In the genomic region with DNA sequence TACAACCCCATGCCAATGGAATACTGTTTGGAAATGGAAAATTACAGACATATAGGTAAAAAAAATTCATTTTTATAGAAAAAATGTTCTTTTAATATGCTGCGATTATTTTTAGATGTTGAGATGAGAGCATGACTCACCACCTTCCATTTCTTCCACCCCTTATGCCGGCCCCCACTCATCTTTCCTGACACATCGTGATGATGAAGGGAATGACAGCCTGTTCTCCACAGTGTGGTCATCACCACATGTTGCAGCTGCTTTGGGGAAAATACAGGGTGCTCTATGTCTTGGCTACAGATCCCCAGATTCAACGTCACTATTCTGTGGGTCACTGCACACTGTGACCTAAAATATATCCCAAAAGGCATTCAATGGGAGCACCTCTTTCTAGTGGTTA, we compare ENCODE assay signal across 17 cellular contexts.
DNase-seq lines count a peak whose midpoint lies in the region; ATAC-seq, FAIRE-seq and TF ChIP-seq lines count a peak whose summit lies in the region.
"Had no signal": no experiment of that assay in that cellular context is flagged by ENCODE, and none has a peak within 500 bp of the region (broad histone marks: within the 10 kb centered on the region; RNA-seq: fewer than 3 reads in every experiment).

No MANE protein-coding gene starts in this region.

- WGBS in HepG2 (ENCODE audit: low lambda C conversion rate), result 1% methylated on average over 4 of the region's 4 CpGs
- WGBS in right lobe of liver (ENCODE audit: insufficient coverage, low coverage, low lambda C conversion rate, missing lambda C conversion rate), result 65% methylated on average over 4 of the region's 4 CpGs

- H3K27ac Mint-ChIP-seq in activated naive CD8-positive, alpha-beta T cell treated with anti-CD3 and anti-CD28 coated beads for 36 hours, result no peak overlapping the region

- no peaks in the 10 kb centered on the region for H3K27me3 Mint-ChIP-seq in activated naive CD8-positive, alpha-beta T cell treated with anti-CD3 and anti-CD28 coated beads for 36 hours

- H3K4me3 ChIP-seq in HepG2 (replicated peaks in 1 of 3; ENCODE audit: insufficient read depth in 1 of 3, low read depth in 2 of 3, low read length in 3 of 3) (no peak overlapping the region), right lobe of liver (no peak overlapping the region), fibroblast of lung (replicated peaks in 1 of 4; ENCODE audit: control extremely low read depth in 1 of 4, insufficient read depth in 1 of 4, low read depth in 3 of 4, low read length in 4 of 4) (no peak overlapping the region)
- H3K4me3 ChIP-seq: PC-9 had no signal

- H3K9me3 ChIP-seq in HepG2 (ENCODE audit: low read length) (peaks cover 58% of the 10 kb centered on the region), right lobe of liver (peaks cover 0 to under 1% (median 0%) of the 10 kb centered on the region in 4 donors), fibroblast of lung (ENCODE audit: control insufficient read depth, insufficient read depth, low read depth, low read length) (no peaks in the 10 kb centered on the region)

- H3K36me3 ChIP-seq in HepG2 (replicated peaks in 1 of 2; ENCODE audit: control insufficient read depth in 1 of 2, insufficient read depth in 2 of 2, low read length in 2 of 2), result no peaks in the 10 kb centered on the region
- no peaks in the 10 kb centered on the region for H3K36me3 ChIP-seq in right lobe of liver
- no peaks in the 10 kb centered on the region for H3K36me3 ChIP-seq in fibroblast of lung (ENCODE audit: control insufficient read depth, insufficient read depth, low read length)

- no peaks in the 10 kb centered on the region for H3K4me1 Mint-ChIP-seq in activated naive CD8-positive, alpha-beta T cell treated with anti-CD3 and anti-CD28 coated beads for 36 hours

- H3K4me3 Mint-ChIP-seq in activated naive CD8-positive, alpha-beta T cell treated with anti-CD3 and anti-CD28 coated beads for 36 hours, result no peak overlapping the region

- no peak for DNase-seq in HepG2 (ENCODE audit: low spot score)
- DNase-seq in right lobe of liver, result no peak
- DNase-seq in RPMI7951 (ENCODE audit: low read depth), result peak; percentile 76
- DNase-seq in fibroblast of lung (ENCODE audit: low read depth in 2 of 2), result peak; percentile 3 to 56
- DNase-seq in GM20000 (ENCODE audit: low spot score), result no peak
- DNase-seq in activated naive CD8-positive, alpha-beta T cell treated with anti-CD3 and anti-CD28 coated beads for 36 hours, result no peak
- DNase-seq in left ventricle myocardium superior, result no peak
- DNase-seq in HuH-7 (ENCODE audit: low spot score), result no peak
- DNase-seq: 8988T, C1 segment of cervical spinal cord, KBM-7, NCI-H1048, NCI-H1436 treated with DMSO at 0.1 percent for 48 hours, NCI-H2081, NCI-H510A treated with DMSO at 0.1 percent for 48 hours, NCI-H82, PC-9 had no signal

- H3K36me3 Mint-ChIP-seq in activated naive CD8-positive, alpha-beta T cell treated with anti-CD3 and anti-CD28 coated beads for 36 hours, result no peaks in the 10 kb centered on the region

- H3K79me2 ChIP-seq in HepG2 (ENCODE audit: insufficient read depth, low read length) (no peaks in the 10 kb centered on the region), fibroblast of lung (ENCODE audit: control insufficient read depth, insufficient read depth, low read length) (no peaks in the 10 kb centered on the region)

- FAIRE-seq in HepG2 (lab: Jason Lieb, UNC), result no peak

- no peaks in the 10 kb centered on the region for H3K4me1 ChIP-seq in HepG2 (ENCODE audit: insufficient read depth, low read length)
- H3K4me1 ChIP-seq in right lobe of liver, result no peaks in the 10 kb centered on the region
- H3K4me1 ChIP-seq in fibroblast of lung (ENCODE audit: control insufficient read depth, extremely low read depth, insufficient read depth, low read length), result no peaks in the 10 kb centered on the region

- no peak for TF ChIP-seq EP300 in HepG2 (IDR thresholded peaks at IDR 0.05; ENCODE audit: low read depth in 2 of 2, low read length in 2 of 2)
- no peak for TF ChIP-seq EP300 in HepG2 (CRISPR knock-in tag; IDR thresholded peaks at IDR 0.05; ENCODE audit: borderline replicate concordance)

- TF ChIP-seq RAD21 in HepG2 (CRISPR knock-in tag; IDR thresholded peaks at IDR 0.05), result no peak

- no peak for TF ChIP-seq POLR2A in HepG2 (IDR thresholded peaks at IDR 0.05; ENCODE audit: insufficient read depth in 1 of 2, low read depth in 2 of 2, low read length in 2 of 2)
- no peak for TF ChIP-seq POLR2A in right lobe of liver (IDR thresholded peaks at IDR 0.05)

- peaks cover 23% of the 10 kb centered on the region for H3K9me3 Mint-ChIP-seq in activated naive CD8-positive, alpha-beta T cell treated with anti-CD3 and anti-CD28 coated beads for 36 hours

- intact Hi-C loops in HepG2 (cut with micrococcal nuclease; ENCODE audit: unreplicated experiment) (no loop called here), right lobe of liver (cut with DNase I) (no loop called here), left ventricle myocardium superior (cut with micrococcal nuclease) (no loop called here)

- no peak overlapping the region for H2AFZ ChIP-seq in HepG2 (ENCODE audit: low read length)
- no peak overlapping the region for H2AFZ ChIP-seq in fibroblast of lung (ENCODE audit: low read length)

- H3K27me3 ChIP-seq in HepG2 (ENCODE audit: control insufficient read depth in 1 of 2, insufficient read depth in 2 of 2, low read length in 2 of 2) (no peaks in the 10 kb centered on the region), right lobe of liver (no peaks in the 10 kb centered on the region), fibroblast of lung (ENCODE audit: control insufficient read depth, insufficient read depth, low read length) (no peaks in the 10 kb centered on the region)

- TF ChIP-seq CTCF in HepG2 (CRISPR knock-in tag; IDR thresholded peaks at IDR 0.05) (no peak), right lobe of liver (IDR thresholded peaks at IDR 0.05) (no peak), fibroblast of lung (conservative IDR thresholded peaks at IDR 0.05 in 1 of 2, IDR thresholded peaks at IDR 0.05 in 1 of 2; ENCODE audit: low read depth in 1 of 2, low read length in 2 of 2) (no peak), GM20000 (IDR thresholded peaks at IDR 0.05; ENCODE audit: extremely low read depth, missing control alignments) (no peak)

- no peak overlapping the region for H3K4me2 ChIP-seq in HepG2 (ENCODE audit: low read depth, low read length)
- no peak overlapping the region for H3K4me2 ChIP-seq in fibroblast of lung (ENCODE audit: extremely low read depth, insufficient read depth, low read length)
- H3K4me2 ChIP-seq: PC-9 had no signal

- H4K20me1 ChIP-seq in HepG2 (ENCODE audit: insufficient read depth, low read length), result no peaks in the 10 kb centered on the region
- H4K20me1 ChIP-seq in fibroblast of lung (ENCODE audit: control insufficient read depth, extremely low read depth, insufficient read depth, low read length), result no peaks in the 10 kb centered on the region

- POLR2A ChIA-PET in HepG2 (lab: Yijun Ruan, JAX), result no interaction called here

- no TSS peak for BruUV-seq in HepG2 (replicated peaks; lab: Mats Ljungman, UMichigan)

- CTCF ChIA-PET in HepG2 (lab: Yijun Ruan, JAX; ENCODE audit: low intra/inter-chr PET ratio, low total read pairs), result no interaction called here

- H3K27ac ChIP-seq in HepG2 (ENCODE audit: extremely low read length, insufficient read depth, low read length), result no peak overlapping the region
- no peak overlapping the region for H3K27ac ChIP-seq in right lobe of liver
- H3K27ac ChIP-seq in fibroblast of lung (ENCODE audit: insufficient read depth, low read length), result no peak overlapping the region
- H3K27ac ChIP-seq: PC-9 had no signal

- in situ Hi-C loops in HepG2 (cut with HindIII; ENCODE audit: extremely low pct_ligation_motif_present, low pct_unique_long_range_greater_than_20kb), result no loop called here

- H3K9ac ChIP-seq in HepG2 (ENCODE audit: insufficient read depth, low read depth, low read length), result no peak overlapping the region
- no peak overlapping the region for H3K9ac ChIP-seq in fibroblast of lung (ENCODE audit: insufficient read depth, low read length)

- ATAC-seq in HepG2, result no peak
- no peak for ATAC-seq in right lobe of liver
- no peak for ATAC-seq in left ventricle myocardium superior

TF ChIP-seq in HepG2, 621 proteins besides CTCF, POLR2A, EP300 and RAD21:
- no peak for TF ChIP-seq XRCC5 (optimal IDR thresholded peaks at IDR 0.05; ENCODE audit: low read length)
- peak; percentile 18; the same call in 1 of the 2 replicates for TF ChIP-seq CREB1 (IDR thresholded peaks at IDR 0.05)
- no peak for TF ChIP-seq CREB1 (CRISPR knock-in tag; IDR thresholded peaks at IDR 0.05)
- TF ChIP-seq ZNF431 (CRISPR knock-in tag; IDR thresholded peaks at IDR 0.05; ENCODE audit: borderline replicate concordance, low read depth), result no peak

Comparison
In these comparisons a context has a peak if more than half of its experiments do, and no peak if none do; other contexts are left out.
1. DNase-seq: peak in RPMI7951 (single experiment) and fibroblast of lung (2 of 2); none in HepG2 (single experiment), right lobe of liver (0 of 3), GM20000 (single experiment), activated naive CD8-positive, alpha-beta T cell treated with anti-CD3 and anti-CD28 coated beads for 36 hours (single experiment), left ventricle myocardium superior (single experiment) and HuH-7 (single experiment).